20 cellular contexts compared by ENCODE assay signal in the genomic region with DNA sequence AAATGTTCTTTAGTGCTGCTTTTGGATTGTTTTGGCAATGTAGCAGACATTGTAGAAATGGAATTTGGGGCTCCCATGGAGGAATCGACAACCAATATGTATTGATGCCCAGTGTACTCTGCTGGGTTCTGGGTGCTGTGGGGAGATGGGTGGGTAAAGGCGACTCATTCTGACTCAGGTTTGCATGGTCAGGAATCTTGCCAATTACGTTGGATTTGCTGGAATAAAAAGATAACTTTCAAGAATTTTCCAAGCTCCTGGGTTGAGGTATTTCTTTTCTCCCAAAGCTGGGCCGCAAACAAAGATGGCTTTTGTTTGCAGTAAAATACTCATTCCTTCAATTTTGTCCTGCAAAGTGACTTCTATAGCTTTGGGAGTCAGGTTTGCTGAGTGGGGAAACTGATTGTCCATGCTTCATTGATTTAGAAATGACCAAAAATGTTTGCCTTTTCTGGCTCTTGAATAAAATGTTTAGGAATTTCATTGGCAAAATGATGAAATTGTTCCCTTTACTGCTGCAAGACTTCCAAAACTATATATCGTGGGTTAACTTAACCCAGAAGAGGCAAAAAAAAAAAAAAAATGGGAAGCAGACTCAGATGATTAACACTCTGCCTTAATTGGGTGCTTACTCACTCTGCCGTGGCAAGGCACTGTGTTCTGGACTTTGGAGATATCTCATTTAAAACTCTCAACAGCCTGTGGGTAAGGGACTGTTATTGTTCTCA. TPM values are rescaled to one million over a fixed set of nuclear protein-coding genes. Genes with fewer than 3 reads are reported as not detected.
DNase-seq lines count a peak whose midpoint lies in the region; ATAC-seq, FAIRE-seq and TF ChIP-seq lines count a peak whose summit lies in the region.
"Had no signal": no experiment of that assay in that cellular context is flagged by ENCODE, and none has a peak within 500 bp of the region (broad histone marks: within the 10 kb centered on the region; RNA-seq: fewer than 3 reads in every experiment).

No MANE protein-coding gene starts in this region.

- intact Hi-C loops in left lung (cut with DNase I): loop anchor here in 1 of 2 donors (10.0 kb wide), 1 partner anchor 261 kb away; no protein-coding TSS in a partner anchor

- TF ChIP-seq POLR2A in GM12892 (IDR thresholded peaks at IDR 0.05; ENCODE audit: low read depth, low read length): no peak

- FAIRE-seq in astrocyte (lab: Jason Lieb, UNC) (peak; percentile 99), keratinocyte (lab: Jason Lieb, UNC) (peak; percentile 43), GM12892 (lab: Jason Lieb, UNC) (no peak)
- FAIRE-seq: small intestine had no signal

- H3K4me3 Mint-ChIP-seq in astrocyte (ENCODE audit: unreplicated experiment): no peak overlapping the region
- H3K4me3 Mint-ChIP-seq: activated CD8-positive, alpha-beta T cell treated with anti-CD3 and anti-CD28 coated beads for 36 hours; IgD-negative memory B cell; stimulated activated effector memory CD8-positive, alpha-beta T cell treated with anti-CD3 and anti-CD28 coated beads, Interleukin-12 subunit alpha, Interleukin-12 subunit beta, amount 100 ng/mL, for 72 hours had no signal

- dilution Hi-C loops in keratinocyte (cut with MboI; ENCODE audit: extremely low pct_ligation_motif_present, low sequenced_read_pairs): no loop called here

- H3K9me3 ChIP-seq in AG04450 (ENCODE audit: control insufficient read depth, insufficient read depth, low read length): no peaks in the 10 kb centered on the region
- H3K9me3 ChIP-seq in Karpas-422 (ENCODE audit: low read length): no peaks in the 10 kb centered on the region
- H3K9me3 ChIP-seq in astrocyte (ENCODE audit: insufficient read depth, low read depth, low read length): no peaks in the 10 kb centered on the region
- no peaks in the 10 kb centered on the region for H3K9me3 ChIP-seq in keratinocyte (ENCODE audit: control insufficient read depth, low read depth, low read length)
- no peaks in the 10 kb centered on the region for H3K9me3 ChIP-seq in left lung
- H3K9me3 ChIP-seq: HAP-1 had no signal

- ATAC-seq in left lung (no peak), GM18909 (IDR thresholded peaks at IDR 0.05; ENCODE audit: poor library complexity, unreplicated experiment) (no peak)
- ATAC-seq: activated CD8-positive, alpha-beta T cell treated with anti-CD3 and anti-CD28 coated beads for 36 hours; left lobe of liver; stimulated activated effector memory CD8-positive, alpha-beta T cell treated with anti-CD3 and anti-CD28 coated beads, Interleukin-12 subunit alpha, Interleukin-12 subunit beta, amount 100 ng/mL, for 72 hours had no signal

- H3K36me3 ChIP-seq in Karpas-422 (ENCODE audit: insufficient read depth, low read length) (no peaks in the 10 kb centered on the region), astrocyte (ENCODE audit: insufficient read depth, low read length) (no peaks in the 10 kb centered on the region), keratinocyte (ENCODE audit: control insufficient read depth in 2 of 2, extremely low read depth in 1 of 2, insufficient read depth in 2 of 2, low read length in 2 of 2) (no peaks in the 10 kb centered on the region), left lung (no peaks in the 10 kb centered on the region)
- H3K36me3 ChIP-seq: HAP-1 had no signal

- H3K9ac ChIP-seq in Karpas-422 (ENCODE audit: low read length): no peak overlapping the region
- H3K9ac ChIP-seq in astrocyte (ENCODE audit: low read length): peak overlapping the region; percentile 70
- no peak overlapping the region for H3K9ac ChIP-seq in keratinocyte (ENCODE audit: control insufficient read depth, extremely low read depth, insufficient read depth, low read length)
- H3K9ac ChIP-seq: parathyroid adenoma had no signal

- H3K4me2 ChIP-seq in Karpas-422 (ENCODE audit: low read depth, low read length, poor library complexity, severe bottlenecking) (peak overlapping the region; percentile 31), astrocyte (ENCODE audit: low read length) (peak overlapping the region; percentile 74), keratinocyte (ENCODE audit: control insufficient read depth, extremely low read depth, insufficient read depth, low read depth, low read length) (peak overlapping the region; percentile 30)

- CTCF ChIA-PET in AG04450 (lab: Charles Lee): interaction anchor here (0.7 to 14.3 kb wide), 8 partner anchors 8 to 558 kb away, joined by 3 to 464 read pairs (median 7); no protein-coding TSS in a partner anchor

- no peaks in the 10 kb centered on the region for H3K27me3 ChIP-seq in AG04450 (ENCODE audit: control insufficient read depth, insufficient read depth, low read length)
- no peaks in the 10 kb centered on the region for H3K27me3 ChIP-seq in Karpas-422 (ENCODE audit: low read length)
- H3K27me3 ChIP-seq in astrocyte (ENCODE audit: insufficient read depth, low read length): no peaks in the 10 kb centered on the region
- H3K27me3 ChIP-seq in keratinocyte (ENCODE audit: control insufficient read depth, extremely low read depth, insufficient read depth, low read length): no peaks in the 10 kb centered on the region
- peaks cover 0 to 6% of the 10 kb centered on the region in 2 donors for H3K27me3 ChIP-seq in left lung

- H4K20me1 ChIP-seq in Karpas-422 (ENCODE audit: insufficient read depth, low read depth, low read length) (no peaks in the 10 kb centered on the region), astrocyte (ENCODE audit: insufficient read depth, low read length) (no peaks in the 10 kb centered on the region), keratinocyte (ENCODE audit: control insufficient read depth, extremely low read depth, insufficient read depth, low read length) (no peaks in the 10 kb centered on the region)

- no peaks in the 10 kb centered on the region for H3K27me3 Mint-ChIP-seq in astrocyte (ENCODE audit: low read depth, unreplicated experiment)
- H3K27me3 Mint-ChIP-seq: activated CD8-positive, alpha-beta T cell treated with anti-CD3 and anti-CD28 coated beads for 36 hours had no signal

- H2AFZ ChIP-seq in Karpas-422 (ENCODE audit: low read length) (no peak overlapping the region), astrocyte (ENCODE audit: low read depth, low read length) (no peak overlapping the region), keratinocyte (ENCODE audit: control insufficient read depth, low read length) (no peak overlapping the region)
- H2AFZ ChIP-seq: parathyroid adenoma had no signal

- no peaks in the 10 kb centered on the region for H3K79me2 ChIP-seq in Karpas-422 (ENCODE audit: low read length)
- H3K79me2 ChIP-seq in astrocyte (ENCODE audit: insufficient read depth, low read length): no peaks in the 10 kb centered on the region
- H3K79me2 ChIP-seq in keratinocyte (ENCODE audit: control insufficient read depth, insufficient read depth, low read length): no peaks in the 10 kb centered on the region
- H3K79me2 ChIP-seq: parathyroid adenoma had no signal

- H3K36me3 Mint-ChIP-seq in astrocyte (ENCODE audit: low read depth, unreplicated experiment): no peaks in the 10 kb centered on the region
- H3K36me3 Mint-ChIP-seq: IgD-negative memory B cell; stimulated activated effector memory CD8-positive, alpha-beta T cell treated with anti-CD3 and anti-CD28 coated beads, Interleukin-12 subunit alpha, Interleukin-12 subunit beta, amount 100 ng/mL, for 72 hours had no signal

- TF ChIP-seq CTCF in AG04450 (IDR thresholded peaks at IDR 0.05; ENCODE audit: low read depth, low read length) (no peak), astrocyte (IDR thresholded peaks at IDR 0.05; ENCODE audit: insufficient read depth, low read depth, low read length) (no peak), keratinocyte (optimal IDR thresholded peaks at IDR 0.05 in 1 of 3, IDR thresholded peaks at IDR 0.05 in 1 of 3, conservative IDR thresholded peaks at IDR 0.05 in 1 of 3; ENCODE audit: extremely low read depth in 1 of 3, insufficient read depth in 2 of 3, low read length in 3 of 3) (no peak), left lung (IDR thresholded peaks at IDR 0.05) (no peak)

- POLR2A ChIA-PET in AG04450 (lab: Yijun Ruan, JAX): no interaction called here

- peak overlapping the region; percentile 75 for H3K27ac Mint-ChIP-seq in astrocyte (ENCODE audit: unreplicated experiment)
- H3K27ac Mint-ChIP-seq: activated CD8-positive, alpha-beta T cell treated with anti-CD3 and anti-CD28 coated beads for 36 hours; IgD-negative memory B cell; stimulated activated effector memory CD8-positive, alpha-beta T cell treated with anti-CD3 and anti-CD28 coated beads, Interleukin-12 subunit alpha, Interleukin-12 subunit beta, amount 100 ng/mL, for 72 hours had no signal

- DNase-seq in AG04450 (ENCODE audit: low read depth, low spot score) (no peak), Karpas-422 (no peak), astrocyte (ENCODE audit: low read depth) (peak; percentile 76), keratinocyte (ENCODE audit: low read depth, low spot score) (no peak), left lung (no peak), inferior parietal cortex (ENCODE audit: extremely low spot score) (no peak), GM12892 (ENCODE audit: insufficient read length) (no peak)
- DNase-seq: activated CD8-positive, alpha-beta T cell treated with anti-CD3 and anti-CD28 coated beads for 36 hours; amygdala; hypothalamus; NCI-H446; small intestine; trophoblast cell had no signal

- no peak overlapping the region for H3K4me3 ChIP-seq in AG04450 (ENCODE audit: low read depth, low read length)
- no peak overlapping the region for H3K4me3 ChIP-seq in Karpas-422 (ENCODE audit: low read length)
- no peak overlapping the region for H3K4me3 ChIP-seq in astrocyte (ENCODE audit: insufficient read depth, low read depth, low read length)
- no peak overlapping the region for H3K4me3 ChIP-seq in keratinocyte (ENCODE audit: control insufficient read depth in 2 of 3, extremely low read depth in 1 of 3, insufficient read depth in 2 of 3, low read depth in 1 of 3, low read length in 3 of 3)
- H3K4me3 ChIP-seq in left lung: no peak overlapping the region
- H3K4me3 ChIP-seq: HAP-1 had no signal

- H3K9me3 Mint-ChIP-seq in astrocyte (ENCODE audit: unreplicated experiment): no peaks in the 10 kb centered on the region
- H3K9me3 Mint-ChIP-seq: activated CD8-positive, alpha-beta T cell treated with anti-CD3 and anti-CD28 coated beads for 36 hours; IgD-negative memory B cell; stimulated activated effector memory CD8-positive, alpha-beta T cell treated with anti-CD3 and anti-CD28 coated beads, Interleukin-12 subunit alpha, Interleukin-12 subunit beta, amount 100 ng/mL, for 72 hours had no signal

- H3K9me1 ChIP-seq in keratinocyte (ENCODE audit: control insufficient read depth, extremely low read depth, insufficient read depth, low read length): no peaks in the 10 kb centered on the region

- H3K27ac ChIP-seq in AG04450 (ENCODE audit: low read depth, low read length) (peak overlapping the region; percentile 70), Karpas-422 (ENCODE audit: low read length) (no peak overlapping the region), astrocyte (ENCODE audit: low read depth, low read length) (peak overlapping the region; percentile 93), keratinocyte (ENCODE audit: control insufficient read depth, insufficient read depth, low read length) (peak overlapping the region; percentile 59), left lung (no peak overlapping the region)
- H3K27ac ChIP-seq: parathyroid adenoma had no signal

- no peaks in the 10 kb centered on the region for H3K9me2 ChIP-seq in Karpas-422 (replicated peaks; ENCODE audit: insufficient read depth, low read length)

- H3K4me1 ChIP-seq in Karpas-422 (ENCODE audit: low read length): peaks cover 29% of the 10 kb centered on the region
- H3K4me1 ChIP-seq in astrocyte (ENCODE audit: insufficient read depth, low read length): peaks cover 49% of the 10 kb centered on the region
- H3K4me1 ChIP-seq in keratinocyte (ENCODE audit: control insufficient read depth, extremely low read depth, insufficient read depth, low read length): peaks cover 29% of the 10 kb centered on the region
- no peaks in the 10 kb centered on the region for H3K4me1 ChIP-seq in left lung
- H3K4me1 ChIP-seq: parathyroid adenoma had no signal

- H3K4me1 Mint-ChIP-seq in astrocyte (ENCODE audit: low read depth, unreplicated experiment): peaks cover 25% of the 10 kb centered on the region

RNA-seq across cellular contexts. Expression of gene RTL9, which starts 57.0 kb away (rescaled TPM):
- polyA plus RNA-seq in AG04450 (2011; rRNA removed): 0.12 and 0.37 TPM in 2 replicates
- 0.35 and 0.41 TPM in 2 replicates for polyA minus RNA-seq in AG04450 (2011; rRNA and poly(A)+ RNA removed)
- total RNA-seq in Karpas-422 (2014; rRNA removed; shearing (Covaris generic); ENCODE audit: low replicate concordance): 0.07 TPM in 1 of 2 replicates, not detected in the other
- 0.91 and 0.94 TPM in 2 replicates for total RNA-seq in astrocyte
- 0.05 to 0.14 TPM (median 0.13 TPM) in 3 replicates for polyA plus RNA-seq in keratinocyte
- not detected for polyA plus RNA-seq in keratinocyte (2011; ENCODE audit: low read depth)
- 0.09 TPM in 2 replicates for polyA plus RNA-seq in keratinocyte (2011; cell fraction: cytosol; rRNA removed)
- polyA plus RNA-seq in keratinocyte (2011; cell fraction: nucleus; rRNA removed): 0.19 and 0.35 TPM in 2 replicates
- polyA plus RNA-seq in keratinocyte (2012; ENCODE audit: low replicate concordance): 0.07 and 0.14 TPM in 2 replicates
- polyA minus RNA-seq in keratinocyte: 0.19 to 0.20 TPM in 2 of 3 replicates, not detected in the other
- polyA minus RNA-seq in keratinocyte (2011; cell fraction: cytosol; rRNA and poly(A)+ RNA removed): not detected
- polyA minus RNA-seq in keratinocyte (2011; cell fraction: nucleus; rRNA and poly(A)+ RNA removed): 0.21 and 0.31 TPM in 2 replicates
- under 1 TPM; 0.24 to 0.70 TPM for total RNA-seq in left lung
- polyA plus RNA-seq in GM12892 (2012; ENCODE audit: missing spikeins): 0.74 TPM
- total RNA-seq: activated CD8-positive, alpha-beta T cell treated with anti-CD3 and anti-CD28 coated beads for 36 hours; dermis microvascular lymphatic vessel endothelial cell had no signal
- polyA plus RNA-seq: IgD-negative memory B cell had no signal

Comparison
In these comparisons a context has a peak if more than half of its experiments do, and no peak if none do; other contexts are left out.
1. H3K27ac ChIP-seq: peak in AG04450 (single experiment), astrocyte (single experiment) and keratinocyte (single experiment); none in Karpas-422 (single experiment) and left lung (0 of 2).
2. Peak in every context shown above with its lines, with median percentiles within 50 percentile points of each other: H3K4me2 ChIP-seq.